ENCODE assay signal across 14 cellular contexts in genomic region chrX:9374537-9374936, GRCh38.
"Had no signal": no experiment of that assay in that cellular context is flagged by ENCODE, and none has a peak within 500 bp of the region (broad histone marks: within the 10 kb centered on the region; RNA-seq: fewer than 3 reads in every experiment).

No MANE protein-coding gene starts in this region.

- H3K4me3 ChIP-seq: gastroesophageal sphincter, left ventricle myocardium inferior had no signal

- H3K4me1 ChIP-seq: gastroesophageal sphincter, left ventricle myocardium inferior had no signal

- DNase-seq: activated CD4-positive, alpha-beta T cell treated with anti-CD3 and anti-CD28 coated beads, Interleukin-2, amount 10 ng/mL, durations not matched to agents 24 days and 14 days; activated CD4-positive, CD25-positive, alpha-beta regulatory T cell; activated CD8-positive, alpha-beta memory T cell treated with anti-CD3 and anti-CD28 coated beads, Interleukin-2, amount 50 U/mL, for 4 hours; activated CD8-positive, alpha-beta T cell treated with anti-CD3 and anti-CD28 coated beads, Interleukin-2, amount 10 ng/mL, durations not matched to agents 7 days and 5 days; activated gamma-delta T cell; activated T-cell treated with anti-CD3 and anti-CD28 coated beads, Interleukin-2, amount 50 U/mL, for 48 hours; left ventricle myocardium inferior; mesenchymal stem cell; nephron progenitor cell; occipital lobe; right cardiac atrium had no signal

- H3K27ac ChIP-seq: gastroesophageal sphincter, left ventricle myocardium inferior had no signal

- FAIRE-seq: keratinocyte had no signal

- H3K27me3 ChIP-seq: gastroesophageal sphincter had no signal

- H3K36me3 ChIP-seq: gastroesophageal sphincter, left ventricle myocardium inferior had no signal

- H3K9me3 ChIP-seq: gastroesophageal sphincter, left ventricle myocardium inferior had no signal

- ATAC-seq: activated CD8-positive, alpha-beta T cell treated with anti-CD3 and anti-CD28 coated beads, Interleukin-2, amount 10 ng/mL, durations not matched to agents 7 days and 5 days; activated naive CD4-positive, alpha-beta T cell treated with anti-CD3 and anti-CD28 coated beads, Interleukin-2, amount 50 U/mL, for 72 hours; gastroesophageal sphincter; right cardiac atrium had no signal
